14 cellular contexts compared by ENCODE assay signal in the genomic region with DNA sequence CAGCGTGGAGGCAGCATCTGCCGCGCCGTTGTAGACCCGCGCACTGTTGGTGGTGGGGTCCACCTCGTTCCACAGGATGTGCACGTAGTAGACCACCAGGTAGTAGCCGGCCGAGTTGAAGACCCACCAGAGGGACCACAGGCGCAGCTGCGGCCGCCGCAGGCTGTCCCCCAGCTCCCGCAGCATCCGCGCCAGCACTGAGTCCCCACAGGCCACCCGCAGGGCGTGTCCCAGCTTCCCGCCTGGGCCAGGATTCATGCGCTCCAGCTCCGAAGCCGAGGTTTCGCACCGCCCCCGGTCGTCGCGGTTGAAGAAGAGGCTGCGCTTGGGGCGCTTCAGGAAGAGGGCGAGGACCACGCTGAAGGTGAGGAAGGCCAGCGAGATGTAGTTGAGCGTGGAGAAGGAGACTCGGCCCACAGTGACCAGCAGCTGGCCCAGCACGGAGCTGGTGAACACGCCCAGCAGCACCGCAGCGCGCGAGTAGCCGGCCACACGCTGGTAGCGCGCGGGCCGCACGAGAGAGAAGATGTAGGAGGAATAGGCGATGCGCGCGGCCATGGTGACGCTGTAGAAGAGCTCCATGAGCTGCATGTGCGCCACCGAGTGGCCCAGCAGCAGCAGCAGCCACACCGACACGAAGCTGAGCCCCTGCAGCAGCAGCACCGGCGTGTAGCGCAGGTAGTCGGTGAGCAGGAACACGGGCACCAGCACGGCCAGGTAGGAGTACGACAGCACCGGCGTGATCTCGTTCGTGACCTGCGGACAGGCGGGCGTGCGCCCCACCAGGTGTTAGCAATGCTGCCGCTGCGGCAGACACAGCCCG. TPM values are rescaled to one million over a fixed set of nuclear protein-coding genes. Genes with fewer than 3 reads are reported as not detected.
DNase-seq lines count a peak whose midpoint lies in the region; ATAC-seq, FAIRE-seq and TF ChIP-seq lines count a peak whose summit lies in the region.
"Had no signal": no experiment of that assay in that cellular context is flagged by ENCODE, and none has a peak within 500 bp of the region (broad histone marks: within the 10 kb centered on the region; RNA-seq: fewer than 3 reads in every experiment).

No MANE protein-coding gene starts in this region.

- no peaks in the 10 kb centered on the region for H4K20me1 ChIP-seq in PC-3 (ENCODE audit: low read length)

- H3K4me3 ChIP-seq in Peyer's patch (no peak overlapping the region), kidney (ENCODE audit: low read length in 2 of 2) (no peak overlapping the region), PC-3 (ENCODE audit: low read length) (no peak overlapping the region)
- H3K4me3 ChIP-seq: neural progenitor cell had no signal

- no peaks in the 10 kb centered on the region for H3K27me3 ChIP-seq in Peyer's patch
- H3K27me3 ChIP-seq in PC-3 (ENCODE audit: low read length), result no peaks in the 10 kb centered on the region
- H3K27me3 ChIP-seq: neural progenitor cell had no signal

- H3K4me1 ChIP-seq in Peyer's patch, result peaks cover 8 to 21% (median 11%) of the 10 kb centered on the region in 4 donors
- H3K4me1 ChIP-seq in kidney (ENCODE audit: control insufficient read depth in 1 of 2, insufficient read depth in 1 of 2, low read depth in 1 of 2, low read length in 2 of 2), result peaks cover 4 to 16% of the 10 kb centered on the region in 2 donors
- H3K4me1 ChIP-seq in PC-3 (ENCODE audit: insufficient read depth, low read length), result no peaks in the 10 kb centered on the region
- H3K4me1 ChIP-seq: neural progenitor cell had no signal

- no peak overlapping the region for H3K4me2 ChIP-seq in PC-3 (ENCODE audit: low read length)
- H3K4me2 ChIP-seq: neural progenitor cell had no signal

- peak in 2 of 3 donors; percentile 39 to 45 for DNase-seq in Peyer's patch
- DNase-seq in activated CD8-positive, alpha-beta memory T cell treated with anti-CD3 and anti-CD28 coated beads, Interleukin-2, amount 50 U/mL, for 48 hours, result peak; percentile 40
- peak; percentile 67 for DNase-seq in kidney
- DNase-seq in posterior vena cava (ENCODE audit: low spot score), result peak; percentile 72
- DNase-seq in NCI-H2227 (lab: John Stamatoyannopoulos, UW; ENCODE audit: unreplicated experiment), result no peak
- DNase-seq in PC-3, result no peak
- DNase-seq in stimulated activated CD4-positive, alpha-beta T cell treated with anti-CD3 and anti-CD28 coated beads, Interleukin-4, amount 100 ng/mL, for 4 hours, result no peak
- DNase-seq: activated naive CD4-positive, alpha-beta T cell treated with anti-CD3 and anti-CD28 coated beads for 36 hours; dermis blood vessel endothelial cell; mesendoderm; NCI-H1694; NK-92 treated with Interleukin-12 subunit alpha and Interleukin-12 subunit beta, amount 100 ng/mL, for 24 hours; SHP77 had no signal

- H3K79me2 ChIP-seq in PC-3 (ENCODE audit: low read length), result peaks cover 14% of the 10 kb centered on the region; the same call in 1 of the 2 replicates

- no peaks in the 10 kb centered on the region for H3F3A ChIP-seq in PC-3 (ENCODE audit: low read length, unreplicated experiment)

- H3K27ac ChIP-seq in Peyer's patch, result no peak overlapping the region
- H3K27ac ChIP-seq in kidney (ENCODE audit: low read depth in 2 of 2, low read length in 2 of 2), result no peak overlapping the region
- no peak overlapping the region for H3K27ac ChIP-seq in PC-3 (ENCODE audit: low read length)
- H3K27ac ChIP-seq: neural progenitor cell had no signal

- intact Hi-C loops in kidney (cut with DNase I), result no loop called here
- intact Hi-C loops in posterior vena cava (cut with DNase I), result no loop called here
- intact Hi-C loops in PC-3 (cut with micrococcal nuclease), result no loop called here

- H3K36me3 ChIP-seq in Peyer's patch (peaks cover 0 to 16% (median 0%) of the 10 kb centered on the region in 3 donors), kidney (ENCODE audit: control insufficient read depth in 1 of 2, insufficient read depth in 2 of 2, low read length in 2 of 2) (peaks cover 0 to 6% of the 10 kb centered on the region in 2 donors), PC-3 (ENCODE audit: low read depth, low read length) (peaks cover 34% of the 10 kb centered on the region)
- H3K36me3 ChIP-seq: neural progenitor cell had no signal

- no peak for TF ChIP-seq POLR2A in Peyer's patch (IDR thresholded peaks at IDR 0.05)

- H3K9ac ChIP-seq in kidney (ENCODE audit: low read length in 2 of 2) (no peak overlapping the region), PC-3 (ENCODE audit: low read length) (no peak overlapping the region)
- H3K9ac ChIP-seq: neural progenitor cell had no signal

- H2AFZ ChIP-seq in PC-3 (ENCODE audit: low read length), result no peak overlapping the region
- H2AFZ ChIP-seq: neural progenitor cell had no signal

- no peak for ATAC-seq in PC-3

- CTCF ChIA-PET in PC-3 (lab: Charles Lee), result no interaction called here

- FAIRE-seq in kidney (lab: Jason Lieb, UNC), result no peak

- POLR2A ChIA-PET in PC-3 (lab: Charles Lee; ENCODE audit: unreplicated experiment), result no interaction called here

- TF ChIP-seq CTCF in Peyer's patch (IDR thresholded peaks at IDR 0.05) (no peak), kidney (IDR thresholded peaks at IDR 0.05; ENCODE audit: borderline replicate concordance, extremely low read depth, insufficient read depth) (no peak), PC-3 (conservative IDR thresholded peaks at IDR 0.05; ENCODE audit: low read depth, low read length) (no peak)

- no peaks in the 10 kb centered on the region for H3K9me2 ChIP-seq in PC-3 (replicated peaks; ENCODE audit: low read length)

- BruUV-seq in PC-3 (replicated peaks; lab: Mats Ljungman, UMichigan), result no TSS peak

- H3K9me3 ChIP-seq in Peyer's patch (no peaks in the 10 kb centered on the region), kidney (ENCODE audit: control insufficient read depth in 1 of 2, low read length in 2 of 2) (no peaks in the 10 kb centered on the region), PC-3 (ENCODE audit: low read length) (no peaks in the 10 kb centered on the region)

RNA-seq across cellular contexts. Expression of a gene that starts 10.6 kb away (rescaled TPM):
- total RNA-seq in Peyer's patch, result 10 to 100 TPM; 10.7 to 70.8 (median 30.5) TPM
- 7.2 TPM for total RNA-seq in kidney
- polyA plus RNA-seq in kidney (ENCODE audit: insufficient read depth, low read depth, low replicate concordance), result 5.1 TPM
- 1 to 10 TPM; 4.5 to 6.5 TPM for total RNA-seq in posterior vena cava
- total RNA-seq in PC-3 (2014; rRNA removed), result 54.2 and 66.6 TPM in 2 replicates

Comparison
In these comparisons a context has a peak if more than half of its experiments do, and no peak if none do; other contexts are left out.
1. DNase-seq: peak in Peyer's patch (2 of 3), activated CD8-positive, alpha-beta memory T cell treated with anti-CD3 and anti-CD28 coated beads, Interleukin-2, amount 50 U/mL, for 48 hours (single experiment), kidney (single experiment) and posterior vena cava (single experiment); none in NCI-H2227 (single experiment), PC-3 (single experiment) and stimulated activated CD4-positive, alpha-beta T cell treated with anti-CD3 and anti-CD28 coated beads, Interleukin-4, amount 100 ng/mL, for 4 hours (0 of 2).